ENCODE assay signal across 23 cellular contexts in the genomic region with DNA sequence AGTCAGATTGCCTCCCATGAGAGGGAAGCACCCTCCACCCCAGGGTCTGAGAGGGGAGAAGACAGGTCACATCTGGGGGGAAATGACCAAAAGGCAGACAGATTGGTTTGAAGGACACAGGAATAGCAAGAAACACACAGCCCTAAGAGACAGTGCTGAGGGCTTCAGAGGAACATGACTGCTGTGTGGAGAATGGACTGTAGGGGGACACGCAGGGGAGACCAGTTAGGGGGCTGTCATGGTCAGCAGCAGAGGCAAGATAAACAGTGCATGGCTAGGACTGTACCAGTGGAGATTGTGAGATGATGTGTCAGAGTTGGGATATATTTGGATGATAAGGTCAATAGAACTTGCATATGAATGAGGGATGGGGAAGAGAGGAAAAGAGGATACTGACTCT. TPM values are rescaled to one million over a fixed set of nuclear protein-coding genes. Genes with fewer than 3 reads are reported as not detected.
DNase-seq lines count a peak whose midpoint lies in the region; ATAC-seq and TF ChIP-seq lines count a peak whose summit lies in the region.
"Had no signal": no experiment of that assay in that cellular context is flagged by ENCODE, and none has a peak within 500 bp of the region (broad histone marks: within the 10 kb centered on the region; RNA-seq: fewer than 3 reads in every experiment).

No MANE protein-coding gene starts in this region.

- H3K4me3 Mint-ChIP-seq in progenitor cell of endocrine pancreas (ENCODE audit: low read depth), result no peak overlapping the region
- H3K4me3 Mint-ChIP-seq: central memory CD8-positive, alpha-beta T cell; stimulated activated naive CD8-positive, alpha-beta T cell treated with anti-CD3 and anti-CD28 coated beads, Interleukin-15, Interleukin-2, amounts not matched to agents 100 ng/mL and 50 ng/mL, for 24 hours; T-helper 1 cell treated with Interleukin-12 subunit alpha and Interleukin-12 subunit beta and Interleukin-4 antibody, amounts not matched to agents 30 μg/mL and 1 μg/mL, for 36 hours had no signal

- no peaks in the 10 kb centered on the region for H3K79me2 ChIP-seq in Loucy (ENCODE audit: insufficient read depth, low read length)

- no peaks in the 10 kb centered on the region for H3K9me3 ChIP-seq in Loucy (ENCODE audit: insufficient read depth, low read depth, low read length)
- H3K9me3 ChIP-seq: adrenal gland, gastroesophageal sphincter, Peyer's patch, SJSA1, tibial artery had no signal

- DNase-seq in ecto neural progenitor cell (ENCODE audit: low spot score) (peak; percentile 50), progenitor cell of endocrine pancreas (ENCODE audit: low spot score, unreplicated experiment) (no peak), left cardiac atrium (no peak)
- DNase-seq: activated CD4-positive, alpha-beta T cell treated with anti-CD3 and anti-CD28 coated beads, Interleukin-2, amount 50 U/mL, for 48 hours; adrenal gland; erythroblast; islet precursor cell; NCI-H1694 treated with DMSO at 0.1 percent for 48 hours; NCI-H2171 treated with DMSO at 0.1 percent for 48 hours; NCI-H524 treated with DMSO at 0.1 percent for 48 hours; occipital lobe; Peyer's patch; stimulated activated CD4-positive, alpha-beta T cell treated with anti-CD3 and anti-CD28 coated beads, Interleukin-12 subunit alpha, Interleukin-12 subunit beta, amount 100 ng/mL, for 4 hours; tibial artery had no signal

- H3K27me3 Mint-ChIP-seq in progenitor cell of endocrine pancreas, result no peaks in the 10 kb centered on the region
- H3K27me3 Mint-ChIP-seq: stimulated activated naive CD8-positive, alpha-beta T cell treated with anti-CD3 and anti-CD28 coated beads, Interleukin-15, Interleukin-2, amounts not matched to agents 100 ng/mL and 50 ng/mL, for 24 hours had no signal

- H3K4me2 ChIP-seq in Loucy (ENCODE audit: low read depth, low read length, poor library complexity, severe bottlenecking), result no peak overlapping the region

- peaks cover 14% of the 10 kb centered on the region for H3K4me1 Mint-ChIP-seq in progenitor cell of endocrine pancreas (ENCODE audit: low read depth)
- H3K4me1 Mint-ChIP-seq: central memory CD8-positive, alpha-beta T cell had no signal

- intact Hi-C loops in left cardiac atrium (cut with DNase I), result no loop called here

- no peaks in the 10 kb centered on the region for H3K9me2 ChIP-seq in Loucy (replicated peaks; ENCODE audit: low read depth, low read length)

- H4K20me1 ChIP-seq in Loucy (ENCODE audit: insufficient read depth, low read length, poor library complexity, severe bottlenecking), result no peaks in the 10 kb centered on the region

- no peaks in the 10 kb centered on the region for H3F3A ChIP-seq in Loucy (ENCODE audit: low read depth)

- H3K27ac Mint-ChIP-seq in progenitor cell of endocrine pancreas, result no peak overlapping the region
- H3K27ac Mint-ChIP-seq: stimulated activated naive CD8-positive, alpha-beta T cell treated with anti-CD3 and anti-CD28 coated beads, Interleukin-15, Interleukin-2, amounts not matched to agents 100 ng/mL and 50 ng/mL, for 24 hours; T-helper 1 cell treated with Interleukin-12 subunit alpha and Interleukin-12 subunit beta and Interleukin-4 antibody, amounts not matched to agents 30 μg/mL and 1 μg/mL, for 36 hours had no signal

- no peaks in the 10 kb centered on the region for H3K27me3 ChIP-seq in Loucy (ENCODE audit: insufficient read depth, low read length, poor library complexity, severe bottlenecking)
- H3K27me3 ChIP-seq: tibial artery had no signal

- H2AFZ ChIP-seq in Loucy (ENCODE audit: low read length), result no peak overlapping the region

- no peak overlapping the region for H3K9ac ChIP-seq in Loucy (ENCODE audit: low read depth, low read length, poor library complexity, severe bottlenecking)

- TF ChIP-seq CTCF in GM12873 (IDR thresholded peaks at IDR 0.05; ENCODE audit: insufficient read depth, low read depth, low read length, missing control alignments) (peak; percentile 26), Loucy (conservative IDR thresholded peaks at IDR 0.05; ENCODE audit: low read length) (peak; percentile 59), progenitor cell of endocrine pancreas (IDR thresholded peaks at IDR 0.05; ENCODE audit: unreplicated experiment) (peak; percentile 46)

- H3K4me1 ChIP-seq in Loucy (ENCODE audit: insufficient read depth, low read length, poor library complexity, severe bottlenecking), result no peaks in the 10 kb centered on the region

- H3K36me3 ChIP-seq in Loucy (ENCODE audit: insufficient read depth, low read length), result no peaks in the 10 kb centered on the region
- H3K36me3 ChIP-seq: adrenal gland, Peyer's patch, SJSA1, tibial artery had no signal

- H3K4me3 ChIP-seq in Loucy (ENCODE audit: low read length, poor library complexity, severe bottlenecking), result no peak overlapping the region
- H3K4me3 ChIP-seq: adrenal gland, gastroesophageal sphincter, Peyer's patch, SJSA1, tibial artery had no signal

- ATAC-seq in HG03469 (IDR thresholded peaks at IDR 0.05; ENCODE audit: unreplicated experiment), result no peak
- no peak for ATAC-seq in esophagus mucosa
- no peak for ATAC-seq in left cardiac atrium
- ATAC-seq: gastroesophageal sphincter had no signal

- H3K36me3 Mint-ChIP-seq in progenitor cell of endocrine pancreas (ENCODE audit: insufficient read depth), result no peaks in the 10 kb centered on the region

- no peaks in the 10 kb centered on the region for H3K9me3 Mint-ChIP-seq in progenitor cell of endocrine pancreas (ENCODE audit: low read depth)
- H3K9me3 Mint-ChIP-seq: central memory CD8-positive, alpha-beta T cell; stimulated activated naive CD8-positive, alpha-beta T cell treated with anti-CD3 and anti-CD28 coated beads, Interleukin-15, Interleukin-2, amounts not matched to agents 100 ng/mL and 50 ng/mL, for 24 hours; T-helper 1 cell treated with Interleukin-12 subunit alpha and Interleukin-12 subunit beta and Interleukin-4 antibody, amounts not matched to agents 30 μg/mL and 1 μg/mL, for 36 hours had no signal

RNA-seq across cellular contexts. Expression of a gene that starts 19.7 kb away (rescaled TPM):
- 53.1 and 57.6 TPM in 2 replicates for total RNA-seq in progenitor cell of endocrine pancreas
- 35.2 TPM for total RNA-seq in esophagus mucosa
- total RNA-seq in left cardiac atrium, result 10 to 100 TPM; 17.9 to 18.0 TPM
